35 cellular contexts compared by ENCODE assay signal in genomic region chr1:55793856-55794255, GRCh38.
"Had no signal": no experiment of that assay in that cellular context is flagged by ENCODE, and none has a peak within 500 bp of the region (broad histone marks: within the 10 kb centered on the region; RNA-seq: fewer than 3 reads in every experiment).

No MANE protein-coding gene starts in this region.

- H3K27me3 ChIP-seq: MG63 had no signal

- H3K36me3 ChIP-seq: MG63 had no signal

- DNase-seq: Karpas-422, Kasumi-1, MG63, MM.1S, MV-4-11, NCI-H1048, NCI-H1092, NCI-H1092 treated with DMSO at 0.1 percent for 48 hours, NCI-H1105, NCI-H1105 treated with DMSO at 0.1 percent for 48 hours, NCI-H1417, NCI-H1417 treated with DMSO at 0.1 percent for 48 hours, NCI-H1436, NCI-H1436 treated with DMSO at 0.1 percent for 48 hours, NCI-H146, NCI-H1694, NCI-H1694 treated with DMSO at 0.1 percent for 48 hours, NCI-H187, NCI-H187 treated with DMSO at 0.1 percent for 48 hours, NCI-H1930, NCI-H2029, NCI-H2029 treated with DMSO at 0.1 percent for 48 hours, NCI-H2081, NCI-H2081 treated with DMSO at 0.1 percent for 48 hours, NCI-H2107, NCI-H2171, NCI-H2171 treated with DMSO at 0.1 percent for 48 hours, NCI-H2227 treated with DMSO at 0.1 percent for 48 hours, NCI-H226, NCI-H345, NCI-H446, NCI-H446 treated with DMSO at 0.1 percent for 48 hours, NCI-H510A, NCI-H510A treated with DMSO at 0.1 percent for 48 hours, NCI-H524 had no signal

- H3K4me3 ChIP-seq: MG63 had no signal
